Comparison of ENCODE assay signal across 25 cellular contexts in genomic region chr3:53184701-53185100, GRCh38. TPM values are rescaled to one million over a fixed set of nuclear protein-coding genes. Genes with fewer than 3 reads are reported as not detected.
DNase-seq lines count a peak whose midpoint lies in the region; ATAC-seq, FAIRE-seq and TF ChIP-seq lines count a peak whose summit lies in the region.
"Had no signal": no experiment of that assay in that cellular context is flagged by ENCODE, and none has a peak within 500 bp of the region (broad histone marks: within the 10 kb centered on the region; RNA-seq: fewer than 3 reads in every experiment).

No MANE protein-coding gene starts in this region.

- H3K27me3 ChIP-seq in right cardiac atrium (ENCODE audit: control insufficient read depth, insufficient read depth) (no peaks in the 10 kb centered on the region), bronchial epithelial cell (ENCODE audit: control insufficient read depth, insufficient read depth, low read length) (no peaks in the 10 kb centered on the region), neural progenitor cell (no peaks in the 10 kb centered on the region)
- H3K27me3 ChIP-seq in CD4-positive, alpha-beta memory T cell (ENCODE audit: insufficient read depth, low read length): no peaks in the 10 kb centered on the region
- H3K27me3 ChIP-seq: BE2C, SJCRH30 had no signal

- H3K4me3 ChIP-seq in right cardiac atrium (ENCODE audit: low read length) (no peak overlapping the region), bronchial epithelial cell (ENCODE audit: low read depth, low read length) (no peak overlapping the region), neural progenitor cell (no peak overlapping the region)
- no peak overlapping the region for H3K4me3 ChIP-seq in CD4-positive, alpha-beta memory T cell (ENCODE audit: low read length in 2 of 2)
- H3K4me3 ChIP-seq: PC-9, SJCRH30 had no signal

- TF ChIP-seq CTCF in bronchial epithelial cell (IDR thresholded peaks at IDR 0.05; ENCODE audit: insufficient read depth, low read length, severe bottlenecking) (no peak), neural progenitor cell (IDR thresholded peaks at IDR 0.05) (no peak)

- H3K9me3 ChIP-seq in right cardiac atrium (ENCODE audit: control insufficient read depth, low read length): no peaks in the 10 kb centered on the region
- no peaks in the 10 kb centered on the region for H3K9me3 ChIP-seq in neural progenitor cell (ENCODE audit: low read depth)
- no peaks in the 10 kb centered on the region for H3K9me3 ChIP-seq in CD4-positive, alpha-beta memory T cell (ENCODE audit: control insufficient read depth in 1 of 2, low read length in 2 of 2)
- H3K9me3 ChIP-seq: BE2C, SJCRH30 had no signal

- H3K36me3 Mint-ChIP-seq in neural progenitor cell: no peaks in the 10 kb centered on the region
- H3K36me3 Mint-ChIP-seq in CD4-positive, alpha-beta memory T cell: peaks cover 26 to 72% of the 10 kb centered on the region in 2 donors

- H3K79me2 ChIP-seq in neural progenitor cell (ENCODE audit: low read depth): no peaks in the 10 kb centered on the region

- H3K27me3 Mint-ChIP-seq in neural progenitor cell (ENCODE audit: insufficient read depth, low read depth): peaks cover 4% of the 10 kb centered on the region
- no peaks in the 10 kb centered on the region for H3K27me3 Mint-ChIP-seq in CD4-positive, alpha-beta memory T cell

- no peak overlapping the region for H2AFZ ChIP-seq in neural progenitor cell (replicated peaks)
- H2AFZ ChIP-seq: PC-9 had no signal

- CTCF ChIA-PET in CD4-positive, alpha-beta memory T cell (lab: Charles Lee; ENCODE audit: partially characterized antibody): no interaction called here

- peak overlapping the region; percentile 33 for H3K27ac Mint-ChIP-seq in neural progenitor cell
- H3K27ac Mint-ChIP-seq in CD4-positive, alpha-beta memory T cell: no peak overlapping the region

- no peak overlapping the region for H3K4me3 Mint-ChIP-seq in neural progenitor cell
- H3K4me3 Mint-ChIP-seq in CD4-positive, alpha-beta memory T cell: no peak overlapping the region

- H4K20me1 ChIP-seq in neural progenitor cell (ENCODE audit: low read depth): no peaks in the 10 kb centered on the region

- H3K27ac ChIP-seq in right cardiac atrium (ENCODE audit: low read length) (no peak overlapping the region), neural progenitor cell (no peak overlapping the region)
- H3K27ac ChIP-seq in CD4-positive, alpha-beta memory T cell (ENCODE audit: low read depth, low read length): no peak overlapping the region
- H3K27ac ChIP-seq: PC-9, SJCRH30 had no signal

- H3K9me3 Mint-ChIP-seq in neural progenitor cell: no peaks in the 10 kb centered on the region
- H3K9me3 Mint-ChIP-seq in CD4-positive, alpha-beta memory T cell: no peaks in the 10 kb centered on the region

- H3K4me1 Mint-ChIP-seq in neural progenitor cell: peaks cover 6% of the 10 kb centered on the region
- H3K4me1 Mint-ChIP-seq in CD4-positive, alpha-beta memory T cell: no peaks in the 10 kb centered on the region

- POLR2A ChIA-PET in CD4-positive, alpha-beta memory T cell (lab: Charles Lee; ENCODE audit: partially characterized antibody): no interaction called here

- intact Hi-C loops in right cardiac atrium (cut with DNase I): no loop called here
- intact Hi-C loops in left cardiac atrium (cut with DNase I): no loop called here
- intact Hi-C loops in CD4-positive, alpha-beta memory T cell (cut with micrococcal nuclease): no loop called here

- no peaks in the 10 kb centered on the region for H3F3A ChIP-seq in neural progenitor cell (ENCODE audit: low read depth)

- peak; percentile 52 for FAIRE-seq in bronchial epithelial cell (lab: Jason Lieb, UNC)

- H3K4me2 ChIP-seq in neural progenitor cell: no peak overlapping the region
- H3K4me2 ChIP-seq: PC-9 had no signal

- WGBS in right cardiac atrium: 94% methylated on average over 7 of the region's 7 CpGs

- H3K9ac ChIP-seq in neural progenitor cell: no peak overlapping the region

- H3K36me3 ChIP-seq in bronchial epithelial cell (ENCODE audit: control insufficient read depth, insufficient read depth, low read length) (peaks cover 48% of the 10 kb centered on the region), neural progenitor cell (no peaks in the 10 kb centered on the region)
- peaks cover 33% of the 10 kb centered on the region for H3K36me3 ChIP-seq in CD4-positive, alpha-beta memory T cell (ENCODE audit: insufficient read depth, low read length)
- H3K36me3 ChIP-seq: BE2C, SJCRH30 had no signal

- no peak for ATAC-seq in right cardiac atrium
- no peak for ATAC-seq in left cardiac atrium
- ATAC-seq in GM18873 (IDR thresholded peaks at IDR 0.05; ENCODE audit: low FRiP score, unreplicated experiment): no peak
- ATAC-seq: Right ventricle myocardium inferior, SK-N-SH treated with all-trans-retinoic acid at 6 μM for 48 hours had no signal

- H3K4me1 ChIP-seq in right cardiac atrium (ENCODE audit: control insufficient read depth, insufficient read depth, low read length) (no peaks in the 10 kb centered on the region), neural progenitor cell (peaks cover 6% of the 10 kb centered on the region)
- no peaks in the 10 kb centered on the region for H3K4me1 ChIP-seq in CD4-positive, alpha-beta memory T cell (ENCODE audit: insufficient read depth, low read length)
- H3K4me1 ChIP-seq: BE2C, SJCRH30 had no signal

- DNase-seq in right cardiac atrium (peak in 2 of 3 donors; percentile 8 to 21), left cardiac atrium (no peak), bronchial epithelial cell (ENCODE audit: low read depth) (no peak), neural progenitor cell (ENCODE audit: low spot score) (no peak), cortex of kidney (lab: John Stamatoyannopoulos, UW) (no peak), NCI-H1092 (lab: John Stamatoyannopoulos, UW) (no peak)
- DNase-seq in CD4-positive, alpha-beta memory T cell: no peak
- DNase-seq: 8988T, ACHN, BE2C, DMS153, DND-41, Kasumi-1, NCI-H1105, NCI-H1436 treated with DMSO at 0.1 percent for 48 hours, NCI-H187 treated with DMSO at 0.1 percent for 48 hours, NCI-H2171 treated with DMSO at 0.1 percent for 48 hours, NCI-H345, NCI-H524, NCI-H82, PC-9, SJCRH30 had no signal

RNA-seq across cellular contexts. Expression of gene PRKCD, which starts 23.7 kb away (rescaled TPM):
- total RNA-seq in right cardiac atrium: 10 to 100 TPM; 26.2 to 34.4 (median 31.3) TPM
- 20.9 TPM for polyA plus RNA-seq in right cardiac atrium
- total RNA-seq in left cardiac atrium: 10 to 100 TPM; 31.3 to 31.5 TPM
- total RNA-seq in bronchial epithelial cell: 3.9 and 5.5 TPM in 2 replicates
- total RNA-seq in neural progenitor cell (ENCODE audit: low replicate concordance): 4.9 and 8.9 TPM in 2 replicates
- 10 to 100 TPM; 15.7 to 16.6 TPM for total RNA-seq in CD4-positive, alpha-beta memory T cell
- 10 to 100 TPM in 1 of 2 donors, 1 to 10 TPM in 1; 6.6 to 26.4 TPM for polyA plus RNA-seq in CD4-positive, alpha-beta memory T cell

RNA-seq across cellular contexts. Expression of gene RFT1, which starts 54.5 kb away (rescaled TPM):
- total RNA-seq in right cardiac atrium (10 to 100 TPM; 10.6 to 12.9 (median 12.6) TPM), left cardiac atrium (10 to 100 TPM; 11.8 to 12.6 TPM), bronchial epithelial cell (11.4 and 15.5 TPM in 2 replicates), neural progenitor cell (ENCODE audit: low replicate concordance) (17.0 and 17.2 TPM in 2 replicates)
- 7.0 TPM for polyA plus RNA-seq in right cardiac atrium
- 10 to 100 TPM; 25.3 to 28.4 TPM for total RNA-seq in CD4-positive, alpha-beta memory T cell
- 10 to 100 TPM; 21.2 to 23.8 TPM for polyA plus RNA-seq in CD4-positive, alpha-beta memory T cell

Comparison
In these comparisons a context has a peak if more than half of its experiments do, and no peak if none do; other contexts are left out.
1. DNase-seq: peak in right cardiac atrium (2 of 3); none in left cardiac atrium (single experiment), bronchial epithelial cell (single experiment), neural progenitor cell (single experiment), CD4-positive, alpha-beta memory T cell (0 of 5), cortex of kidney (single experiment) and NCI-H1092 (single experiment).